In the genomic region with DNA sequence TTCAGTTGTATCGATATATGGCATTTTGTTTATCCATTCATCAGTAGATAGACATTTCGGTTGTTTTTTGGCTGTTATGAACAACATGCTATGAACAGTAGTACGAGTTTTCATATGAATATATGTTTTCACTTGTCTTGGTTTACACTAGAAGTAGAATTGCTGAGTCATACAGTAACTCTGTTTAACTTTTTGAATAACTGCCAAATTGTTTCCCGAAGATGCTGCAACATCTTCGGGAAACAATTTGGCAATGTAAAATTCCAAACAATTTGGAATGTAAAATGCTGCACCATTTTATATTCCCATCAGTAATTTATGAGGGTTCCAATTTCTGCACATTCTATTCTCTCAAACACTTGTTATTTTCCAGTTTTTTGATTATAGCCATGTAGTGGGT, we compare ENCODE assay signal across 1 cellular context.
TF ChIP-seq lines count a peak whose summit lies in the region.

No MANE protein-coding gene starts in this region.

TF ChIP-seq in K562, 482 proteins besides CTCF, POLR2A, EP300 and RAD21 (continued from another document):
- TF ChIP-seq, protein P1, sequence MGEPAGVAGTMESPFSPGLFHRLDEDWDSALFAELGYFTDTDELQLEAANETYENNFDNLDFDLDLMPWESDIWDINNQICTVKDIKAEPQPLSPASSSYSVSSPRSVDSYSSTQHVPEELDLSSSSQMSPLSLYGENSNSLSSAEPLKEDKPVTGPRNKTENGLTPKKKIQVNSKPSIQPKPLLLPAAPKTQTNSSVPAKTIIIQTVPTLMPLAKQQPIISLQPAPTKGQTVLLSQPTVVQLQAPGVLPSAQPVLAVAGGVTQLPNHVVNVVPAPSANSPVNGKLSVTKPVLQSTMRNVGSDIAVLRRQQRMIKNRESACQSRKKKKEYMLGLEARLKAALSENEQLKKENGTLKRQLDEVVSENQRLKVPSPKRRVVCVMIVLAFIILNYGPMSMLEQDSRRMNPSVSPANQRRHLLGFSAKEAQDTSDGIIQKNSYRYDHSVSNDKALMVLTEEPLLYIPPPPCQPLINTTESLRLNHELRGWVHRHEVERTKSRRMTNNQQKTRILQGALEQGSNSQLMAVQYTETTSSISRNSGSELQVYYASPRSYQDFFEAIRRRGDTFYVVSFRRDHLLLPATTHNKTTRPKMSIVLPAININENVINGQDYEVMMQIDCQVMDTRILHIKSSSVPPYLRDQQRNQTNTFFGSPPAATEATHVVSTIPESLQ (CRISPR knock-in tag; IDR thresholded peaks at IDR 0.05), result no peak
TF ChIP-seq in K562: peak in this region for 9.
